Comparison of ENCODE assay signal across 14 cellular contexts in genomic region chr1:6420594-6421042, GRCh38. TPM values are rescaled to one million over a fixed set of nuclear protein-coding genes. Genes with fewer than 3 reads are reported as not detected.
A peak's percentile ranks its signal among the peaks of the same experiment; 100 is the strongest.
DNase-seq lines count a peak whose midpoint lies in the region; ATAC-seq lines count a peak whose summit lies in the region.
"Had no signal": no experiment of that assay in that cellular context is flagged by ENCODE, and none has a peak within 500 bp of the region (broad histone marks: within the 10 kb centered on the region; RNA-seq: fewer than 3 reads in every experiment).

No MANE protein-coding gene starts in this region.

- DNase-seq in AG20443 (ENCODE audit: low spot score): peak; percentile 67
- DNase-seq in MV-4-11 (lab: John Stamatoyannopoulos, UW): peak; percentile 37
- DNase-seq in mesendoderm: no peak
- DNase-seq in effector CD8-positive, alpha-beta T cell (lab: John Stamatoyannopoulos, UW): no peak
- DNase-seq in middle frontal gyrus (ENCODE audit: extremely low spot score, low spot score): no peak
- DNase-seq: activated CD4-positive, alpha-beta memory T cell treated with anti-CD3 and anti-CD28 coated beads, Interleukin-2, amount 10 ng/mL, durations not matched to agents 7 days and 5 days; C1 segment of cervical spinal cord had no signal

- no peaks in the 10 kb centered on the region for H3K4me1 ChIP-seq in mesendoderm (ENCODE audit: control insufficient read depth, low read depth, low read length)

- H4K5ac ChIP-seq in mesendoderm (ENCODE audit: low read length): no peak overlapping the region

- no peak overlapping the region for H2AK5ac ChIP-seq in mesendoderm (ENCODE audit: low read length)

- no peak overlapping the region for H3K4ac ChIP-seq in mesendoderm (ENCODE audit: low read depth, low read length)

- no peak for ATAC-seq in GM21717 (IDR thresholded peaks at IDR 0.05; ENCODE audit: unreplicated experiment)
- no peak for ATAC-seq in HG02642 (IDR thresholded peaks at IDR 0.05; ENCODE audit: poor library complexity, unreplicated experiment)

- H3K36me3 ChIP-seq in mesendoderm (ENCODE audit: control insufficient read depth, insufficient read depth, low read length): no peaks in the 10 kb centered on the region
- H3K36me3 ChIP-seq: SJSA1 had no signal

- no peak overlapping the region for H2BK5ac ChIP-seq in mesendoderm (ENCODE audit: low read length)

- WGBS in mesendoderm (ENCODE audit: extremely low coverage, insufficient coverage, low lambda C conversion rate): no CpG with 5 or more reads among the region's 35 CpGs

- H3K27ac ChIP-seq in mesendoderm (ENCODE audit: low read depth, low read length): no peak overlapping the region
- H3K27ac ChIP-seq: SJSA1 had no signal

- no peaks in the 10 kb centered on the region for H3K36me3 Mint-ChIP-seq in dendritic cell treated with granulocyte-macrophage colony-stimulating factor and Interleukin-4, amounts not matched to agents 40 ng/mL and 50 ng/mL, for 4 days (ENCODE audit: low read depth)
- H3K36me3 Mint-ChIP-seq: IgD-negative memory B cell, memory B cell had no signal

- no peak overlapping the region for H2BK15ac ChIP-seq in mesendoderm (replicated peaks; ENCODE audit: low read depth)

- peaks cover 93% of the 10 kb centered on the region for H3K27me3 Mint-ChIP-seq in dendritic cell treated with granulocyte-macrophage colony-stimulating factor and Interleukin-4, amounts not matched to agents 40 ng/mL and 50 ng/mL, for 4 days

- H3K56ac ChIP-seq in mesendoderm (ENCODE audit: low read length): peak overlapping the region; percentile 25

- H4K8ac ChIP-seq in mesendoderm (ENCODE audit: low read depth, low read length): no peak overlapping the region

- no peak overlapping the region for H3K4me3 ChIP-seq in mesendoderm (ENCODE audit: low read length)
- H3K4me3 ChIP-seq: SJSA1 had no signal

- peaks cover 9% of the 10 kb centered on the region for H3K4me1 Mint-ChIP-seq in dendritic cell treated with granulocyte-macrophage colony-stimulating factor and Interleukin-4, amounts not matched to agents 40 ng/mL and 50 ng/mL, for 4 days (ENCODE audit: low read depth)

- no peaks in the 10 kb centered on the region for H3K79me1 ChIP-seq in mesendoderm (ENCODE audit: low read length)

- peaks cover 61% of the 10 kb centered on the region for H3K27me3 ChIP-seq in mesendoderm (ENCODE audit: insufficient read depth, low read length, poor library complexity)

- peak overlapping the region; percentile 26 for H3K4me3 Mint-ChIP-seq in dendritic cell treated with granulocyte-macrophage colony-stimulating factor and Interleukin-4, amounts not matched to agents 40 ng/mL and 50 ng/mL, for 4 days
- H3K4me3 Mint-ChIP-seq: stimulated activated naive CD8-positive, alpha-beta T cell treated with anti-CD3 and anti-CD28 coated beads, Interleukin-15, Interleukin-2, amounts not matched to agents 100 ng/mL and 50 ng/mL, for 24 hours had no signal

- no peaks in the 10 kb centered on the region for H3K9me3 Mint-ChIP-seq in dendritic cell treated with granulocyte-macrophage colony-stimulating factor and Interleukin-4, amounts not matched to agents 40 ng/mL and 50 ng/mL, for 4 days
- H3K9me3 Mint-ChIP-seq: activated CD4-positive, alpha-beta memory T cell treated with anti-CD3 and anti-CD28 coated beads, Interleukin-2, amount 10 ng/mL, durations not matched to agents 7 days and 5 days; IgD-negative memory B cell; memory B cell; stimulated activated naive CD8-positive, alpha-beta T cell treated with anti-CD3 and anti-CD28 coated beads, Interleukin-15, Interleukin-2, amounts not matched to agents 100 ng/mL and 50 ng/mL, for 24 hours had no signal

- H3K27ac Mint-ChIP-seq in dendritic cell treated with granulocyte-macrophage colony-stimulating factor and Interleukin-4, amounts not matched to agents 40 ng/mL and 50 ng/mL, for 4 days: no peak overlapping the region
- H3K27ac Mint-ChIP-seq: activated CD4-positive, alpha-beta memory T cell treated with anti-CD3 and anti-CD28 coated beads, Interleukin-2, amount 10 ng/mL, durations not matched to agents 7 days and 5 days; IgD-negative memory B cell; memory B cell; stimulated activated naive CD8-positive, alpha-beta T cell treated with anti-CD3 and anti-CD28 coated beads, Interleukin-15, Interleukin-2, amounts not matched to agents 100 ng/mL and 50 ng/mL, for 24 hours had no signal

- no peaks in the 10 kb centered on the region for H3K79me2 ChIP-seq in mesendoderm (ENCODE audit: control insufficient read depth, insufficient read depth, low read length)

- H3K4me2 ChIP-seq in mesendoderm (ENCODE audit: low read length): peak overlapping the region; percentile 52

- H3K23ac ChIP-seq in mesendoderm (ENCODE audit: low read length): peak overlapping the region; percentile 66

- H3K18ac ChIP-seq in mesendoderm (ENCODE audit: low read length): no peak overlapping the region

- no peak overlapping the region for H3K9ac ChIP-seq in mesendoderm (ENCODE audit: low read length)

- H2BK120ac ChIP-seq in mesendoderm (ENCODE audit: low read depth, low read length): no peak overlapping the region

- intact Hi-C loops in dendritic cell treated with granulocyte-macrophage colony-stimulating factor and Interleukin-4, amounts not matched to agents 40 ng/mL and 50 ng/mL, for 4 days (cut with micrococcal nuclease): no loop called here

RNA-seq across cellular contexts. Expression of gene HES2, which starts 0.9 kb away (rescaled TPM):
- polyA plus RNA-seq in mesendoderm (2013, experiment 1 of 2): 0.13 TPM
- polyA plus RNA-seq in mesendoderm (2013, experiment 2 of 2): 0.14 TPM
- polyA plus RNA-seq: IgD-negative memory B cell had no signal

RNA-seq across cellular contexts. Expression of gene ESPN, which starts 4.0 kb away (rescaled TPM):
- 5.0 TPM for polyA plus RNA-seq in mesendoderm (2013, experiment 1 of 2)
- polyA plus RNA-seq in mesendoderm (2013, experiment 2 of 2): 4.9 TPM
- polyA plus RNA-seq: IgD-negative memory B cell had no signal

RNA-seq across cellular contexts. Expression of gene ACOT7, which starts 27.1 kb away (rescaled TPM):
- 101 TPM for polyA plus RNA-seq in mesendoderm (2013, experiment 1 of 2)
- 108 TPM for polyA plus RNA-seq in mesendoderm (2013, experiment 2 of 2)

RNA-seq across cellular contexts. Expression of gene TNFRSF25, which starts 45.4 kb away (rescaled TPM):
- 4.0 TPM for polyA plus RNA-seq in mesendoderm (2013, experiment 1 of 2)
- 3.9 TPM for polyA plus RNA-seq in mesendoderm (2013, experiment 2 of 2)

Comparison
In these comparisons a context has a peak if more than half of its experiments do, and no peak if none do; other contexts are left out.
1. DNase-seq: peak in AG20443 (single experiment) and MV-4-11 (single experiment); none in mesendoderm (single experiment), effector CD8-positive, alpha-beta T cell (single experiment) and middle frontal gyrus (single experiment).